In genomic region chr20:48827880-48828733, GRCh38 we compare ENCODE assay signal across 8 cellular contexts. TPM values are rescaled to one million over a fixed set of nuclear protein-coding genes. Genes with fewer than 3 reads are reported as not detected.
DNase-seq lines count a peak whose midpoint lies in the region; ATAC-seq and TF ChIP-seq lines count a peak whose summit lies in the region.

A gene with protein sequence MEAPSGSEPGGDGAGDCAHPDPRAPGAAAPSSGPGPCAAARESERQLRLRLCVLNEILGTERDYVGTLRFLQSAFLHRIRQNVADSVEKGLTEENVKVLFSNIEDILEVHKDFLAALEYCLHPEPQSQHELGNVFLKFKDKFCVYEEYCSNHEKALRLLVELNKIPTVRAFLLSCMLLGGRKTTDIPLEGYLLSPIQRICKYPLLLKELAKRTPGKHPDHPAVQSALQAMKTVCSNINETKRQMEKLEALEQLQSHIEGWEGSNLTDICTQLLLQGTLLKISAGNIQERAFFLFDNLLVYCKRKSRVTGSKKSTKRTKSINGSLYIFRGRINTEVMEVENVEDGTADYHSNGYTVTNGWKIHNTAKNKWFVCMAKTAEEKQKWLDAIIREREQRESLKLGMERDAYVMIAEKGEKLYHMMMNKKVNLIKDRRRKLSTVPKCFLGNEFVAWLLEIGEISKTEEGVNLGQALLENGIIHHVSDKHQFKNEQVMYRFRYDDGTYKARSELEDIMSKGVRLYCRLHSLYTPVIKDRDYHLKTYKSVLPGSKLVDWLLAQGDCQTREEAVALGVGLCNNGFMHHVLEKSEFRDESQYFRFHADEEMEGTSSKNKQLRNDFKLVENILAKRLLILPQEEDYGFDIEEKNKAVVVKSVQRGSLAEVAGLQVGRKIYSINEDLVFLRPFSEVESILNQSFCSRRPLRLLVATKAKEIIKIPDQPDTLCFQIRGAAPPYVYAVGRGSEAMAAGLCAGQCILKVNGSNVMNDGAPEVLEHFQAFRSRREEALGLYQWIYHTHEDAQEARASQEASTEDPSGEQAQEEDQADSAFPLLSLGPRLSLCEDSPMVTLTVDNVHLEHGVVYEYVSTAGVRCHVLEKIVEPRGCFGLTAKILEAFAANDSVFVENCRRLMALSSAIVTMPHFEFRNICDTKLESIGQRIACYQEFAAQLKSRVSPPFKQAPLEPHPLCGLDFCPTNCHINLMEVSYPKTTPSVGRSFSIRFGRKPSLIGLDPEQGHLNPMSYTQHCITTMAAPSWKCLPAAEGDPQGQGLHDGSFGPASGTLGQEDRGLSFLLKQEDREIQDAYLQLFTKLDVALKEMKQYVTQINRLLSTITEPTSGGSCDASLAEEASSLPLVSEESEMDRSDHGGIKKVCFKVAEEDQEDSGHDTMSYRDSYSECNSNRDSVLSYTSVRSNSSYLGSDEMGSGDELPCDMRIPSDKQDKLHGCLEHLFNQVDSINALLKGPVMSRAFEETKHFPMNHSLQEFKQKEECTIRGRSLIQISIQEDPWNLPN (N-terminal part only) (minus strand): TSS chr20:48827999. CDS start chr20:48827860, 139 bp downstream.

- H3K36me3 ChIP-seq in Peyer's patch (no peaks in the 10 kb centered on the region), neural cell (ENCODE audit: insufficient read depth, low read length) (no peaks in the 10 kb centered on the region)

- H3K4me3 ChIP-seq in AG10803 (ENCODE audit: low read length) = peak within 1 kb of the TSS; percentile 71
- peak within 1 kb of the TSS; percentile 66 to 92 (median 68) for H3K4me3 ChIP-seq in Peyer's patch
- peak within 1 kb of the TSS; percentile 72 for H3K4me3 ChIP-seq in neural cell (ENCODE audit: low read length)

- H3K27ac Mint-ChIP-seq in activated T-helper 2 cell treated with anti-CD3 and anti-CD28 coated beads, Interferon-gamma antibody, Interleukin-2, Interleukin-4, amounts not matched to agents 10 μg/mL and 5 μg/mL and 100 μg/mL, durations not matched to agents 14 hours and 24 hours and 36 hours = peak within 1 kb of the TSS; percentile 84
- peak within 1 kb of the TSS; percentile 97 for H3K27ac Mint-ChIP-seq in stimulated activated naive CD8-positive, alpha-beta T cell treated with anti-CD3 and anti-CD28 coated beads, Interleukin-15, Interleukin-2, amounts not matched to agents 100 ng/mL and 50 ng/mL, for 24 hours

- peaks cover 40% of the 10 kb centered on the region for H3K4me1 Mint-ChIP-seq in activated T-helper 2 cell treated with anti-CD3 and anti-CD28 coated beads, Interferon-gamma antibody, Interleukin-2, Interleukin-4, amounts not matched to agents 10 μg/mL and 5 μg/mL and 100 μg/mL, durations not matched to agents 14 hours and 24 hours and 36 hours (ENCODE audit: low read depth)
- H3K4me1 Mint-ChIP-seq in stimulated activated naive CD8-positive, alpha-beta T cell treated with anti-CD3 and anti-CD28 coated beads, Interleukin-15, Interleukin-2, amounts not matched to agents 100 ng/mL and 50 ng/mL, for 24 hours (ENCODE audit: low read depth) = peaks cover 35% of the 10 kb centered on the region

- H3K79me2 ChIP-seq in neural cell (replicated peaks; ENCODE audit: insufficient read depth, low read length) = no peaks in the 10 kb centered on the region

- H3K4me2 ChIP-seq in neural cell (ENCODE audit: low read length) = no peak within 1 kb of the TSS

- intact Hi-C loops in activated T-helper 2 cell treated with anti-CD3 and anti-CD28 coated beads, Interferon-gamma antibody, Interleukin-2, Interleukin-4, amounts not matched to agents 10 μg/mL and 5 μg/mL and 100 μg/mL, durations not matched to agents 14 hours and 24 hours and 36 hours (cut with micrococcal nuclease) = loop anchor here (5.0 kb wide), 1 partner anchor 79 kb away; no protein-coding TSS in a partner anchor

- H3F3A ChIP-seq in neural cell (ENCODE audit: insufficient read depth, low read length, poor library complexity, severe bottlenecking) = no peaks in the 10 kb centered on the region

- TF ChIP-seq CTCF in AG10803 (conservative IDR thresholded peaks at IDR 0.05; ENCODE audit: low read length) (no peak), Peyer's patch (IDR thresholded peaks at IDR 0.05) (peak; percentile 5 to 37 (median 20)), neural cell (IDR thresholded peaks at IDR 0.05; ENCODE audit: poor library complexity, severe bottlenecking) (peak; percentile 34)

- TF ChIP-seq RAD21 in neural cell (conservative IDR thresholded peaks at IDR 0.05) = no peak

- no peaks in the 10 kb centered on the region for H3K9me2 ChIP-seq in neural cell (ENCODE audit: insufficient read depth, low read length)

- ATAC-seq in GM19023 (IDR thresholded peaks at IDR 0.05; ENCODE audit: unreplicated experiment) (peak; percentile 58), HG03378 (IDR thresholded peaks at IDR 0.05; ENCODE audit: unreplicated experiment) (peak; percentile 30)

- H3K4me3 Mint-ChIP-seq in activated T-helper 2 cell treated with anti-CD3 and anti-CD28 coated beads, Interferon-gamma antibody, Interleukin-2, Interleukin-4, amounts not matched to agents 10 μg/mL and 5 μg/mL and 100 μg/mL, durations not matched to agents 14 hours and 24 hours and 36 hours (ENCODE audit: low read depth) = peak within 1 kb of the TSS; percentile 95
- H3K4me3 Mint-ChIP-seq in stimulated activated naive CD8-positive, alpha-beta T cell treated with anti-CD3 and anti-CD28 coated beads, Interleukin-15, Interleukin-2, amounts not matched to agents 100 ng/mL and 50 ng/mL, for 24 hours = peak within 1 kb of the TSS; percentile 95

- TF ChIP-seq POLR2A in Peyer's patch (IDR thresholded peaks at IDR 0.05) = no peak

- no peaks in the 10 kb centered on the region for H3K9me3 Mint-ChIP-seq in activated T-helper 2 cell treated with anti-CD3 and anti-CD28 coated beads, Interferon-gamma antibody, Interleukin-2, Interleukin-4, amounts not matched to agents 10 μg/mL and 5 μg/mL and 100 μg/mL, durations not matched to agents 14 hours and 24 hours and 36 hours
- no peaks in the 10 kb centered on the region for H3K9me3 Mint-ChIP-seq in stimulated activated naive CD8-positive, alpha-beta T cell treated with anti-CD3 and anti-CD28 coated beads, Interleukin-15, Interleukin-2, amounts not matched to agents 100 ng/mL and 50 ng/mL, for 24 hours

- peaks cover 25% of the 10 kb centered on the region for H3K36me3 Mint-ChIP-seq in activated T-helper 2 cell treated with anti-CD3 and anti-CD28 coated beads, Interferon-gamma antibody, Interleukin-2, Interleukin-4, amounts not matched to agents 10 μg/mL and 5 μg/mL and 100 μg/mL, durations not matched to agents 14 hours and 24 hours and 36 hours (ENCODE audit: low read depth)
- peaks cover 9% of the 10 kb centered on the region for H3K36me3 Mint-ChIP-seq in stimulated activated naive CD8-positive, alpha-beta T cell treated with anti-CD3 and anti-CD28 coated beads, Interleukin-15, Interleukin-2, amounts not matched to agents 100 ng/mL and 50 ng/mL, for 24 hours (ENCODE audit: low read depth)

- H3K27me3 ChIP-seq in Peyer's patch = no peaks in the 10 kb centered on the region
- H3K27me3 ChIP-seq in neural cell (ENCODE audit: insufficient read depth, low read depth, low read length) = peaks cover 40% of the 10 kb centered on the region

- no peak within 1 kb of the TSS for H3K9ac ChIP-seq in neural cell (ENCODE audit: low read length)

- no peak within 1 kb of the TSS for H2AFZ ChIP-seq in neural cell (ENCODE audit: low read depth, low read length)

- H3K9me3 ChIP-seq in Peyer's patch (no peaks in the 10 kb centered on the region), neural cell (ENCODE audit: low read length) (no peaks in the 10 kb centered on the region)

- H3K27ac ChIP-seq in Peyer's patch = peak within 1 kb of the TSS; percentile 62 to 92 (median 68)
- H3K27ac ChIP-seq in neural cell (ENCODE audit: low read length) = no peak within 1 kb of the TSS

- peaks cover 0 to 25% (median 16%) of the 10 kb centered on the region in 4 donors for H3K4me1 ChIP-seq in Peyer's patch

- DNase-seq in AG10803 (ENCODE audit: low read depth) (peak; percentile 71), Peyer's patch (peak; percentile 76 to 92 (median 87)), fibroblast of the conjunctiva (ENCODE audit: low read depth) (peak; percentile 17)
- DNase-seq in activated T-helper 2 cell treated with anti-CD3 and anti-CD28 coated beads, Interferon-gamma antibody, Interleukin-2, Interleukin-4, amounts not matched to agents 10 μg/mL and 5 μg/mL and 100 μg/mL, durations not matched to agents 14 hours and 24 hours and 36 hours (ENCODE audit: low spot score) = peak; percentile 77

- H4K20me1 ChIP-seq in neural cell (ENCODE audit: insufficient read depth) = no peaks in the 10 kb centered on the region

- TF ChIP-seq EP300 in neural cell (conservative IDR thresholded peaks at IDR 0.05; ENCODE audit: poor library complexity, severe bottlenecking) = no peak

- peaks cover 35% of the 10 kb centered on the region for H3K27me3 Mint-ChIP-seq in activated T-helper 2 cell treated with anti-CD3 and anti-CD28 coated beads, Interferon-gamma antibody, Interleukin-2, Interleukin-4, amounts not matched to agents 10 μg/mL and 5 μg/mL and 100 μg/mL, durations not matched to agents 14 hours and 24 hours and 36 hours (ENCODE audit: low read depth)
- no peaks in the 10 kb centered on the region for H3K27me3 Mint-ChIP-seq in stimulated activated naive CD8-positive, alpha-beta T cell treated with anti-CD3 and anti-CD28 coated beads, Interleukin-15, Interleukin-2, amounts not matched to agents 100 ng/mL and 50 ng/mL, for 24 hours

RNA-seq across cellular contexts. Expression of the gene that starts here (rescaled TPM):
- 100 to 1,000 TPM in 1 of 4 donors, 10 to 100 TPM in 2, 1 to 10 TPM in 1; 9.9 to 150 (median 18.4) TPM for total RNA-seq in Peyer's patch
- 80.3 and 83.9 TPM in 2 replicates for total RNA-seq in activated T-helper 2 cell treated with anti-CD3 and anti-CD28 coated beads, Interferon-gamma antibody, Interleukin-2, Interleukin-4, amounts not matched to agents 10 μg/mL and 5 μg/mL and 100 μg/mL, durations not matched to agents 14 hours and 24 hours and 36 hours
- polyA plus RNA-seq in neural cell = 0.06 and 0.44 TPM in 2 replicates
- 0.46 and 0.49 TPM in 2 replicates for polyA minus RNA-seq in neural cell

Comparison
In these comparisons a context has a peak if more than half of its experiments do, and no peak if none do; other contexts are left out.
1. DNase-seq: peak in every context shown above with its lines; median percentile 87 in Peyer's patch; 77 in activated T-helper 2 cell treated with anti-CD3 and anti-CD28 coated beads, Interferon-gamma antibody, Interleukin-2, Interleukin-4, amounts not matched to agents 10 μg/mL and 5 μg/mL and 100 μg/mL, durations not matched to agents 14 hours and 24 hours and 36 hours; 71 in AG10803; 17 in fibroblast of the conjunctiva.